17 cellular contexts compared by ENCODE assay signal in the genomic region with DNA sequence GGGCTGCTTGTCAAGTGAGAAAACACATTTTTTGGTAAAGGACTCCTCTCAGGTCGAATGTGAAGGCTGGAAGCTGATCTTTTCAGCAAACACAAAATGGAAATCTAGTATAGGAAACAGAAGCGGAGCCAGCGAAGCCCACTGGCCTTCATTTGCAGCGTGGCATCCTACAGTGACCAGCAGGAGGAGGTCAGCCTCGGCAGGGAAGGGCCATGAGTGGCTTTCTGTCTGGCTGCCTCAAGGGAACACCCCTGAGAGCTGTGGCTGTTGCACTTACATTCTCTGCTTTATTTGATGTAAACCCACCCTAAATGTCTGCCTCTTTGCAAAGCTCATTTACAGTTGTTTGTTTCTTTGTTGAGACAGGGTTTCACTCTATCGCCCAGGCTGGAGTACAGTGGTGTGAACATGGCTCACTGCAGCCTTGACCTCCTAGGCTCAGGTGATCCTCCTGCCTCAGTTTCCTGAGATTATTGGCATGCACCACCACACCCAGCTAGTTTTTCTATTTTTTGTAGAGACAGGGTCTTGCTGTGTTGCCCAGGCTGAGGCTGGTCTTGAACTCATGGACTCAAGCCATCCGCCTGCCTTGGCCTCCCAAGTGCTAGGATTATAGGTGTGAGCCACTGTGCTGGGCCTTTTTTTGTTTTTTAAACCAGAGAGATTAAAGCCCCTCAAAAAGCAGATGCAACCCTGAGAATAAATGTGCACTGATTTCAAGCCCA.
A peak's percentile ranks its signal among the peaks of the same experiment; 100 is the strongest.
DNase-seq lines count a peak whose midpoint lies in the region; ATAC-seq and TF ChIP-seq lines count a peak whose summit lies in the region.
"Had no signal": no experiment of that assay in that cellular context is flagged by ENCODE, and none has a peak within 500 bp of the region (broad histone marks: within the 10 kb centered on the region; RNA-seq: fewer than 3 reads in every experiment).

No MANE protein-coding gene starts in this region.

- intact Hi-C loops in natural killer cell (cut with micrococcal nuclease) = no loop called here
- intact Hi-C loops in posterior cingulate gyrus (cut with DNase I) = no loop called here

- ATAC-seq in GM21529 (IDR thresholded peaks at IDR 0.05; ENCODE audit: unreplicated experiment) (no peak), natural killer cell (no peak)
- ATAC-seq: Panc1 had no signal

- no peak overlapping the region for H3K4me3 Mint-ChIP-seq in chondrocyte (ENCODE audit: unreplicated experiment)
- no peak overlapping the region for H3K4me3 Mint-ChIP-seq in mesothelial cell of epicardium
- H3K4me3 Mint-ChIP-seq in type B pancreatic cell = peak overlapping the region; percentile 52
- no peak overlapping the region for H3K4me3 Mint-ChIP-seq in natural killer cell
- H3K4me3 Mint-ChIP-seq: CD4-positive, CD25-positive, alpha-beta regulatory T cell had no signal

- peak; percentile 16 for TF ChIP-seq CTCF in chondrocyte (IDR thresholded peaks at IDR 0.05)
- no peak for TF ChIP-seq CTCF in mesothelial cell of epicardium (IDR thresholded peaks at IDR 0.05; ENCODE audit: unreplicated experiment)
- TF ChIP-seq CTCF in type B pancreatic cell (conservative IDR thresholded peaks at IDR 0.05) = peak; percentile 44
- no peak for TF ChIP-seq CTCF in natural killer cell (IDR thresholded peaks at IDR 0.05)

- H3K36me3 Mint-ChIP-seq in chondrocyte (ENCODE audit: low read depth) (peaks cover 4% of the 10 kb centered on the region), mesothelial cell of epicardium (peaks cover 5% of the 10 kb centered on the region), type B pancreatic cell (peaks cover 4% of the 10 kb centered on the region), natural killer cell (no peaks in the 10 kb centered on the region)
- H3K36me3 Mint-ChIP-seq: CD4-positive, CD25-positive, alpha-beta regulatory T cell had no signal

- no peaks in the 10 kb centered on the region for H3K27me3 Mint-ChIP-seq in chondrocyte (ENCODE audit: low read depth)
- no peaks in the 10 kb centered on the region for H3K27me3 Mint-ChIP-seq in mesothelial cell of epicardium (ENCODE audit: low read depth)
- H3K27me3 Mint-ChIP-seq in type B pancreatic cell = no peaks in the 10 kb centered on the region
- H3K27me3 Mint-ChIP-seq in natural killer cell (ENCODE audit: low read depth in 2 of 2) = no peaks in the 10 kb centered on the region

- DNase-seq in SK-N-DZ (ENCODE audit: low spot score) (peak; percentile 24), chondrocyte (ENCODE audit: low spot score) (no peak), mesothelial cell of epicardium (ENCODE audit: low spot score in 2 of 2, unreplicated experiment in 2 of 2) (no peak), type B pancreatic cell (ENCODE audit: extremely low spot score, unreplicated experiment) (no peak), natural killer cell (no peak), posterior cingulate gyrus (no peak)
- DNase-seq: Caco-2; CD4-positive, CD25-positive, alpha-beta regulatory T cell; IMR-90; Kasumi-1; NCI-H1105; NCI-H1694 treated with DMSO at 0.1 percent for 48 hours; NCI-H226; NCI-H524 treated with DMSO at 0.1 percent for 48 hours; SK-N-SH had no signal

- H3K27ac Mint-ChIP-seq in chondrocyte (ENCODE audit: unreplicated experiment) (no peak overlapping the region), mesothelial cell of epicardium (peak overlapping the region; percentile 87), type B pancreatic cell (peak overlapping the region; percentile 78), natural killer cell (no peak overlapping the region)
- H3K27ac Mint-ChIP-seq: CD4-positive, CD25-positive, alpha-beta regulatory T cell had no signal

- H3K4me1 Mint-ChIP-seq in chondrocyte (ENCODE audit: low read depth) (peaks cover 6% of the 10 kb centered on the region), mesothelial cell of epicardium (peaks cover 29% of the 10 kb centered on the region), type B pancreatic cell (ENCODE audit: unreplicated experiment) (peaks cover 14% of the 10 kb centered on the region), natural killer cell (no peaks in the 10 kb centered on the region)
- H3K4me1 Mint-ChIP-seq: CD4-positive, CD25-positive, alpha-beta regulatory T cell had no signal

- H3K9me3 Mint-ChIP-seq in chondrocyte (ENCODE audit: low read depth) = peaks cover 10% of the 10 kb centered on the region
- peaks cover 10% of the 10 kb centered on the region for H3K9me3 Mint-ChIP-seq in mesothelial cell of epicardium
- peaks cover 5% of the 10 kb centered on the region for H3K9me3 Mint-ChIP-seq in type B pancreatic cell
- H3K9me3 Mint-ChIP-seq in natural killer cell = no peaks in the 10 kb centered on the region

Comparison
In these comparisons a context has a peak if more than half of its experiments do, and no peak if none do; other contexts are left out.
1. H3K27ac Mint-ChIP-seq: peak in mesothelial cell of epicardium (single experiment) and type B pancreatic cell (single experiment); none in chondrocyte (single experiment) and natural killer cell (0 of 2).
2. CTCF ChIP-seq: peak in chondrocyte (single experiment) and type B pancreatic cell (single experiment); none in mesothelial cell of epicardium (single experiment) and natural killer cell (single experiment).